Comparison of ENCODE assay signal across 1 cellular context in genomic region chr12:102119674-102120563, GRCh38.
TF ChIP-seq lines count a peak whose summit lies in the region.

Gene NUP37 (minus strand): TSS chr12:102120114. CDS start chr12:102118518, 1,596 bp downstream.
Gene PARPBP (plus strand): TSS chr12:102120183. CDS start chr12:102123889, 3,706 bp downstream.

TF ChIP-seq in HEK293, 187 proteins besides CTCF, POLR2A, EP300 and RAD21 (continued from another document):
- TF ChIP-seq ZNF223 (tag by site-specific recombination; IDR thresholded peaks at IDR 0.05) (no peak), ZNF266 (tag by site-specific recombination; IDR thresholded peaks at IDR 0.05; ENCODE audit: low read depth) (no peak), ZNF404 (tag by site-specific recombination; IDR thresholded peaks at IDR 0.05) (no peak), SP3 (tag by site-specific recombination; IDR thresholded peaks at IDR 0.05) (peak; percentile 73), TCF7L2 (IDR thresholded peaks at IDR 0.05; ENCODE audit: borderline replicate concordance, low read depth, low read length) (no peak), ZNF596 (tag by site-specific recombination; IDR thresholded peaks at IDR 0.05) (no peak), ZNF473 (tag by site-specific recombination; IDR thresholded peaks at IDR 0.05) (no peak), ZBTB44 (tag by site-specific recombination; IDR thresholded peaks at IDR 0.05) (0 out of 2 replicates have a peak, but pooled peaks have one; percentile 18), SP2 (tag by site-specific recombination; IDR thresholded peaks at IDR 0.05) (peak; percentile 91), RBAK (tag by site-specific recombination; IDR thresholded peaks at IDR 0.05) (no peak), ZNF623 (tag by site-specific recombination; IDR thresholded peaks at IDR 0.05) (no peak), ZBTB17 (tag by site-specific recombination; IDR thresholded peaks at IDR 0.05) (peak; percentile 89), ZNF658 (tag by site-specific recombination; IDR thresholded peaks at IDR 0.05) (no peak), ZNF274 (IDR thresholded peaks at IDR 0.05; ENCODE audit: low read length) (no peak), ZNF274 (tag by site-specific recombination; IDR thresholded peaks at IDR 0.05; ENCODE audit: borderline replicate concordance) (no peak), ZFHX2 (tag by site-specific recombination; conservative IDR thresholded peaks at IDR 0.05) (peak; percentile 50), WT1 (tag by site-specific recombination; IDR thresholded peaks at IDR 0.05) (peak; percentile 42; the same call in 1 of the 2 replicates), ZNF645 (tag by site-specific recombination; IDR thresholded peaks at IDR 0.05) (no peak), ZNF776 (tag by site-specific recombination; IDR thresholded peaks at IDR 0.05; ENCODE audit: borderline replicate concordance) (no peak), ZFP41 (tag by site-specific recombination; IDR thresholded peaks at IDR 0.05; ENCODE audit: borderline replicate concordance) (no peak), ZFP3 (tag by site-specific recombination; IDR thresholded peaks at IDR 0.05; ENCODE audit: low read depth) (no peak), HOXA7 (CRISPR knock-in tag; IDR thresholded peaks at IDR 0.05; ENCODE audit: borderline replicate concordance) (no peak), ZNF548 (tag by site-specific recombination; IDR thresholded peaks at IDR 0.05) (no peak), ZNF16 (tag by site-specific recombination; IDR thresholded peaks at IDR 0.05; ENCODE audit: low read depth) (no peak), KLF8 (tag by site-specific recombination; IDR thresholded peaks at IDR 0.05) (peak; percentile 55; the same call in 1 of the 2 replicates), ZNF280C (tag by site-specific recombination; IDR thresholded peaks at IDR 0.05) (no peak), TSHZ1 (tag by site-specific recombination; IDR thresholded peaks at IDR 0.05; ENCODE audit: borderline replicate concordance) (peak; percentile 16; the same call in 1 of the 2 replicates), SCRT1 (tag by site-specific recombination; IDR thresholded peaks at IDR 0.05; ENCODE audit: borderline replicate concordance) (no peak), SCRT2 (tag by site-specific recombination; IDR thresholded peaks at IDR 0.05) (0 out of 2 replicates have a peak, but pooled peaks have one; percentile 13), ZBTB6 (tag by site-specific recombination; IDR thresholded peaks at IDR 0.05) (peak; percentile 83), ZBTB21 (tag by site-specific recombination; IDR thresholded peaks at IDR 0.05) (peak; percentile 56; the same call in 1 of the 2 replicates), ZNF391 (tag by site-specific recombination; IDR thresholded peaks at IDR 0.05; ENCODE audit: borderline replicate concordance, low read depth) (no peak), SALL2 (tag by site-specific recombination; IDR thresholded peaks at IDR 0.05; ENCODE audit: borderline replicate concordance) (no peak), ZNF488 (tag by site-specific recombination; IDR thresholded peaks at IDR 0.05) (no peak), ZNF529 (tag by site-specific recombination; IDR thresholded peaks at IDR 0.05; ENCODE audit: insufficient replicate concordance) (no peak), TRIM28 (IDR thresholded peaks at IDR 0.05; ENCODE audit: borderline replicate concordance, low read length) (peak; percentile 81; the same call in 1 of the 2 replicates), REPIN1 (tag by site-specific recombination; IDR thresholded peaks at IDR 0.05; ENCODE audit: low read depth) (no peak), ZNF626 (tag by site-specific recombination; IDR thresholded peaks at IDR 0.05) (no peak), ZNF302 (tag by site-specific recombination; IDR thresholded peaks at IDR 0.05; ENCODE audit: low read depth) (no peak), BCL11B (tag by site-specific recombination; IDR thresholded peaks at IDR 0.05; ENCODE audit: low read depth) (no peak), ZNF184 (tag by site-specific recombination; IDR thresholded peaks at IDR 0.05) (no peak), ZNF140 (tag by site-specific recombination; IDR thresholded peaks at IDR 0.05) (no peak), ZNF747 (tag by site-specific recombination; IDR thresholded peaks at IDR 0.05) (no peak), PATZ1 (tag by site-specific recombination; IDR thresholded peaks at IDR 0.05) (peak; percentile 83), ZNF561 (tag by site-specific recombination; IDR thresholded peaks at IDR 0.05; ENCODE audit: borderline replicate concordance) (peak; percentile 62), ZNF324 (tag by site-specific recombination; IDR thresholded peaks at IDR 0.05) (peak; percentile 68; the same call in 1 of the 2 replicates), ZNF2 (tag by site-specific recombination; IDR thresholded peaks at IDR 0.05) (peak; percentile 89), IKZF3 (tag by site-specific recombination; IDR thresholded peaks at IDR 0.05) (no peak), ZNF521 (tag by site-specific recombination; IDR thresholded peaks at IDR 0.05) (no peak), OSR2 (tag by site-specific recombination; IDR thresholded peaks at IDR 0.05) (no peak; the same call in 1 of the 2 replicates), ZBTB49 (tag by site-specific recombination; IDR thresholded peaks at IDR 0.05; ENCODE audit: low read depth) (no peak), ZNF76 (tag by site-specific recombination; IDR thresholded peaks at IDR 0.05; ENCODE audit: borderline replicate concordance, low read depth) (peak; percentile 70; the same call in 1 of the 2 replicates), ZNF174 (tag by site-specific recombination; IDR thresholded peaks at IDR 0.05) (no peak), OVOL3 (tag by site-specific recombination; IDR thresholded peaks at IDR 0.05) (no peak)
